ENCODE assay signal across 30 cellular contexts in the genomic region with DNA sequence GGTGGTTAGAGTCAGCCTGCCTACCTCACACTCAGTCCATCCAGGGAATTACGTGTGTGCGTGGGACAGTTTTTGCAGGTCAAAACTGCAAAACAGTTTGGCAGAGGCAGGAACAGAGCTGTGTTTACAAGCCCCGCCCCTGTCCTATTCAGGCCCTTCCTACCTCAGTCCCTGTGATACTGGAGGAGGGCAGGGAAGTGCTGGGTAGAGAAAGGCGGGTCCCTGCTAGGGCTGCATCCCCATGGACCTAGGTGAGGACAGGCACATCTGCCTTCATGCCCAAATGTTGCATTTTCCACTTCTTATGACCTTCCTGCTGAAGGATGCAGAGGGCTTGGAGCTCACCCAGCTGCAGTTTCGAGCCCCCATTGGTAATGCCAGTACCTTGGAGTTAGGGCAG. TPM values are rescaled to one million over a fixed set of nuclear protein-coding genes. Genes with fewer than 3 reads are reported as not detected.
DNase-seq lines count a peak whose midpoint lies in the region; ATAC-seq and TF ChIP-seq lines count a peak whose summit lies in the region.
"Had no signal": no experiment of that assay in that cellular context is flagged by ENCODE, and none has a peak within 500 bp of the region (broad histone marks: within the 10 kb centered on the region; RNA-seq: fewer than 3 reads in every experiment).

No MANE protein-coding gene starts in this region.

- H3K27ac Mint-ChIP-seq in neural progenitor cell, result no peak overlapping the region
- H3K27ac Mint-ChIP-seq: activated naive CD8-positive, alpha-beta T cell treated with anti-CD3 and anti-CD28 coated beads for 36 hours; CD4-positive, CD25-positive, alpha-beta regulatory T cell; HFFc6 had no signal

- no peaks in the 10 kb centered on the region for H3K36me3 ChIP-seq in colonic mucosa
- no peaks in the 10 kb centered on the region for H3K36me3 ChIP-seq in neural progenitor cell
- H3K36me3 ChIP-seq in ovary, result no peaks in the 10 kb centered on the region
- H3K36me3 ChIP-seq: right atrium auricular region, tibial nerve had no signal

- H3K79me2 ChIP-seq in neural progenitor cell (ENCODE audit: low read depth), result no peaks in the 10 kb centered on the region
- H3K79me2 ChIP-seq: parathyroid adenoma had no signal

- no peak for ATAC-seq in HG02610 (IDR thresholded peaks at IDR 0.05; ENCODE audit: unreplicated experiment)
- ATAC-seq: left lobe of liver had no signal

- TF ChIP-seq CTCF in colonic mucosa (IDR thresholded peaks at IDR 0.05) (no peak), neural progenitor cell (IDR thresholded peaks at IDR 0.05) (no peak), ovary (IDR thresholded peaks at IDR 0.05) (no peak)

- no peak overlapping the region for H3K4me3 Mint-ChIP-seq in neural progenitor cell
- H3K4me3 Mint-ChIP-seq: activated naive CD8-positive, alpha-beta T cell treated with anti-CD3 and anti-CD28 coated beads for 36 hours; CD4-positive, CD25-positive, alpha-beta regulatory T cell; HFFc6; nephron progenitor cell had no signal

- peaks cover 3% of the 10 kb centered on the region for H3K4me1 Mint-ChIP-seq in neural progenitor cell
- H3K4me1 Mint-ChIP-seq: activated naive CD8-positive, alpha-beta T cell treated with anti-CD3 and anti-CD28 coated beads for 36 hours; CD4-positive, CD25-positive, alpha-beta regulatory T cell; nephron progenitor cell had no signal

- TF ChIP-seq EP300 in ovary (IDR thresholded peaks at IDR 0.05), result no peak

- no peaks in the 10 kb centered on the region for H3K9me3 Mint-ChIP-seq in neural progenitor cell
- H3K9me3 Mint-ChIP-seq: activated naive CD8-positive, alpha-beta T cell treated with anti-CD3 and anti-CD28 coated beads for 36 hours; HFFc6 had no signal

- peaks cover 5% of the 10 kb centered on the region for H3K27me3 Mint-ChIP-seq in neural progenitor cell (ENCODE audit: insufficient read depth, low read depth)
- H3K27me3 Mint-ChIP-seq: activated naive CD8-positive, alpha-beta T cell treated with anti-CD3 and anti-CD28 coated beads for 36 hours; CD4-positive, CD25-positive, alpha-beta regulatory T cell had no signal

- peak overlapping the region; percentile 42 for H2AFZ ChIP-seq in neural progenitor cell (replicated peaks)
- H2AFZ ChIP-seq: parathyroid adenoma had no signal

- DNase-seq in activated effector memory CD4-positive, alpha-beta T cell treated with anti-CD3 and anti-CD28 coated beads, Interleukin-2, amount 50 U/mL, for 16 hours, result peak; percentile 22
- DNase-seq in activated effector memory CD4-positive, alpha-beta T cell treated with Interleukin-2 at 50 U/mL for 16 hours, result no peak
- DNase-seq in colonic mucosa (peak; percentile 32), neural progenitor cell (ENCODE audit: low spot score) (peak; percentile 20), ovary (no peak), NAMALWA (ENCODE audit: low spot score) (no peak), OCI-M1 (lab: John Stamatoyannopoulos, UW) (no peak)
- DNase-seq: activated CD4-positive, alpha-beta T cell treated with anti-CD3 and anti-CD28 coated beads for 48 hours; activated naive CD8-positive, alpha-beta T cell treated with anti-CD3 and anti-CD28 coated beads for 36 hours; CD4-positive, CD25-positive, alpha-beta regulatory T cell; DMS79 treated with DMSO at 0.1 percent for 48 hours; GDM1; HFFc6; hypothalamus; NCI-H1436; NCI-H2081; NCI-H2227 treated with DMSO at 0.1 percent for 48 hours; NCI-H526 treated with DMSO at 0.1 percent for 48 hours; nephron progenitor cell; SIG-M5; stimulated activated CD4-positive, alpha-beta T cell treated with anti-CD3 and anti-CD28 coated beads, Interleukin-12 subunit alpha, Interleukin-12 subunit beta, amount 100 ng/mL, for 4 hours; stimulated activated CD4-positive, alpha-beta T cell treated with anti-CD3 and anti-CD28 coated beads, Interleukin-2, amount 100 ng/mL, for 48 hours; T-helper 9 cell had no signal

- no peak overlapping the region for H3K4me2 ChIP-seq in neural progenitor cell

- H3K27ac ChIP-seq in colonic mucosa (no peak overlapping the region), neural progenitor cell (no peak overlapping the region), ovary (no peak overlapping the region)
- H3K27ac ChIP-seq: HL-60, parathyroid adenoma, right atrium auricular region, tibial nerve, VCaP had no signal

- 63 to 68% (median 67%) methylated on average over 5 of the region's 5 CpGs for WGBS in ovary, 3 donors

- intact Hi-C loops in colonic mucosa (cut with DNase I) (no loop called here), ovary (cut with DNase I) (no loop called here)

- H3K36me3 Mint-ChIP-seq in neural progenitor cell, result no peaks in the 10 kb centered on the region
- H3K36me3 Mint-ChIP-seq: activated naive CD8-positive, alpha-beta T cell treated with anti-CD3 and anti-CD28 coated beads for 36 hours; CD4-positive, CD25-positive, alpha-beta regulatory T cell had no signal

- H3K9me3 ChIP-seq in colonic mucosa (no peaks in the 10 kb centered on the region), neural progenitor cell (ENCODE audit: low read depth) (no peaks in the 10 kb centered on the region), ovary (no peaks in the 10 kb centered on the region)
- H3K9me3 ChIP-seq: right atrium auricular region had no signal

- no peaks in the 10 kb centered on the region for H4K20me1 ChIP-seq in neural progenitor cell (ENCODE audit: low read depth)

- H3K4me3 ChIP-seq in colonic mucosa, result no peak overlapping the region
- H3K4me3 ChIP-seq in neural progenitor cell, result no peak overlapping the region
- H3K4me3 ChIP-seq in ovary, result no peak overlapping the region
- H3K4me3 ChIP-seq: right atrium auricular region, tibial nerve had no signal

- no peaks in the 10 kb centered on the region for H3F3A ChIP-seq in neural progenitor cell (ENCODE audit: low read depth)

- H3K9ac ChIP-seq in colonic mucosa (ENCODE audit: low read depth in 2 of 2, low read length in 2 of 2) (no peak overlapping the region), neural progenitor cell (no peak overlapping the region)
- H3K9ac ChIP-seq: parathyroid adenoma had no signal

- H3K4me1 ChIP-seq in colonic mucosa (no peaks in the 10 kb centered on the region), neural progenitor cell (no peaks in the 10 kb centered on the region), ovary (ENCODE audit: insufficient read depth) (no peaks in the 10 kb centered on the region)
- H3K4me1 ChIP-seq: parathyroid adenoma, right atrium auricular region, tibial nerve had no signal

- TF ChIP-seq POLR2A in ovary (IDR thresholded peaks at IDR 0.05), result no peak

- H3K27me3 ChIP-seq in colonic mucosa (no peaks in the 10 kb centered on the region), neural progenitor cell (no peaks in the 10 kb centered on the region), ovary (no peaks in the 10 kb centered on the region)
- H3K27me3 ChIP-seq: right atrium auricular region, tibial nerve had no signal

RNA-seq across cellular contexts. Expression of a gene that starts 25.1 kb away (rescaled TPM):
- total RNA-seq in colonic mucosa (100 to 1,000 TPM; 102 to 112 TPM), neural progenitor cell (ENCODE audit: low replicate concordance) (23.6 and 44.2 TPM in 2 replicates), ovary (100 to 1,000 TPM in 4 of 7 donors, 10 to 100 TPM in 3; 70.7 to 123 (median 108) TPM)
- 100 to 1,000 TPM; 119 to 157 TPM for polyA plus RNA-seq in ovary

RNA-seq across cellular contexts. Expression of a gene that starts 26.3 kb away (rescaled TPM):
- total RNA-seq in colonic mucosa (10 to 100 TPM; 15.5 to 16.2 TPM), neural progenitor cell (ENCODE audit: low replicate concordance) (23.1 and 23.8 TPM in 2 replicates), ovary (10 to 100 TPM; 17.3 to 45.6 (median 22.4) TPM)
- polyA plus RNA-seq in ovary, result 10 to 100 TPM; 22.3 to 25.8 TPM

RNA-seq across cellular contexts. Expression of a gene that starts 49.3 kb away (rescaled TPM):
- total RNA-seq in colonic mucosa, result 100 to 1,000 TPM; 108 to 122 TPM
- total RNA-seq in neural progenitor cell (ENCODE audit: low replicate concordance), result 59.9 and 75.6 TPM in 2 replicates
- 100 to 1,000 TPM in 5 of 7 donors, 10 to 100 TPM in 2; 71.9 to 118 (median 102) TPM for total RNA-seq in ovary
- 10 to 100 TPM; 51.8 to 76.6 TPM for polyA plus RNA-seq in ovary

Comparison
In these comparisons a context has a peak if more than half of its experiments do, and no peak if none do; other contexts are left out.
1. DNase-seq: peak in activated effector memory CD4-positive, alpha-beta T cell treated with anti-CD3 and anti-CD28 coated beads, Interleukin-2, amount 50 U/mL, for 16 hours (single experiment), colonic mucosa (single experiment) and neural progenitor cell (single experiment); none in activated effector memory CD4-positive, alpha-beta T cell treated with Interleukin-2 at 50 U/mL for 16 hours (single experiment), ovary (0 of 5), NAMALWA (single experiment) and OCI-M1 (single experiment).